Comparison of ENCODE assay signal across 18 cellular contexts in genomic region chr2:46667945-46668344, GRCh38. TPM values are rescaled to one million over a fixed set of nuclear protein-coding genes. Genes with fewer than 3 reads are reported as not detected.
DNase-seq lines count a peak whose midpoint lies in the region; ATAC-seq and TF ChIP-seq lines count a peak whose summit lies in the region.
"Had no signal": no experiment of that assay in that cellular context is flagged by ENCODE, and none has a peak within 500 bp of the region (broad histone marks: within the 10 kb centered on the region; RNA-seq: fewer than 3 reads in every experiment).

No MANE protein-coding gene starts in this region.

- TF ChIP-seq EP300 in gastroesophageal sphincter (IDR thresholded peaks at IDR 0.05) (no peak), sigmoid colon (IDR thresholded peaks at IDR 0.05) (peak; percentile 29 to 85 (median 34))

- no peak for ATAC-seq in gastroesophageal sphincter
- no peak for ATAC-seq in GM18505 (IDR thresholded peaks at IDR 0.05; ENCODE audit: unreplicated experiment)
- ATAC-seq: A549, HepG2 had no signal

- H3K4me3 ChIP-seq in gastroesophageal sphincter (no peak overlapping the region), sigmoid colon (no peak overlapping the region)
- H3K4me3 ChIP-seq: A549 had no signal

- no peak for TF ChIP-seq CTCF in gastroesophageal sphincter (IDR thresholded peaks at IDR 0.05)
- TF ChIP-seq CTCF in sigmoid colon (IDR thresholded peaks at IDR 0.05) = no peak

- H3K27me3 ChIP-seq in gastroesophageal sphincter = no peaks in the 10 kb centered on the region
- H3K27me3 ChIP-seq in sigmoid colon = no peaks in the 10 kb centered on the region

- peak overlapping the region; percentile 11 to 79 (median 50) for H3K27ac ChIP-seq in gastroesophageal sphincter
- H3K27ac ChIP-seq in sigmoid colon = peak overlapping the region; percentile 58 to 80 (median 78)
- H3K27ac ChIP-seq in substantia nigra (ENCODE audit: low read depth, low read length, poor library complexity, severe bottlenecking) = no peak overlapping the region
- H3K27ac ChIP-seq: 22Rv1, A549, C4-2B had no signal

- no peaks in the 10 kb centered on the region for H3K9me3 ChIP-seq in gastroesophageal sphincter
- H3K9me3 ChIP-seq in sigmoid colon = no peaks in the 10 kb centered on the region
- H3K9me3 ChIP-seq: A549, Caco-2 had no signal

- intact Hi-C loops in sigmoid colon (cut with DNase I) = loop anchor here (2.0 kb wide), 3 partner anchors 113 to 207 kb away; no protein-coding TSS in a partner anchor

- DNase-seq in NCI-H82 (lab: John Stamatoyannopoulos, UW) = peak; percentile 45
- no peak for DNase-seq in NCI-H82 treated with DMSO at 0.1 percent for 48 hours (lab: John Stamatoyannopoulos, UW; ENCODE audit: unreplicated experiment)
- DNase-seq in sigmoid colon = no peak
- no peak for DNase-seq in substantia nigra (lab: John Stamatoyannopoulos, UW)
- no peak for DNase-seq in NCI-H1417 treated with DMSO at 0.1 percent for 48 hours (lab: John Stamatoyannopoulos, UW)
- DNase-seq: AML-193; Caco-2; CD4-positive, alpha-beta T cell; DMS153; DMS79; GF-D8; H9 had no signal

- TF ChIP-seq POLR2A in gastroesophageal sphincter (IDR thresholded peaks at IDR 0.05) (no peak), sigmoid colon (IDR thresholded peaks at IDR 0.05) (no peak), GM18505 (IDR thresholded peaks at IDR 0.05; ENCODE audit: borderline replicate concordance, extremely low read depth, insufficient read depth, insufficient read length) (no peak)

- H3K36me3 ChIP-seq in gastroesophageal sphincter (no peaks in the 10 kb centered on the region), sigmoid colon (no peaks in the 10 kb centered on the region)

- WGBS in gastroesophageal sphincter (ENCODE audit: low coverage in 1 of 2), 2 donors = 54 to 70% methylated on average over 4 to 7 of the region's 7 CpGs
- WGBS in sigmoid colon, 2 donors = 62 to 80% methylated on average over 7 of the region's 7 CpGs

- H3K4me1 ChIP-seq in gastroesophageal sphincter (peaks cover 13 to 63% (median 14%) of the 10 kb centered on the region in 3 donors), sigmoid colon (peaks cover 0 to 73% (median 66%) of the 10 kb centered on the region in 4 donors)
- H3K4me1 ChIP-seq: Caco-2 had no signal

RNA-seq across cellular contexts. Expression of gene SOCS5, which starts 31.1 kb away (rescaled TPM):
- total RNA-seq in gastroesophageal sphincter (10 to 100 TPM; 41.7 to 84.8 (median 58.0) TPM), sigmoid colon (10 to 100 TPM; 39.0 to 59.0 (median 49.1) TPM)
- polyA plus RNA-seq in sigmoid colon = 1 to 10 TPM; 3.9 to 7.8 (median 7.4) TPM

RNA-seq across cellular contexts. Expression of gene CRIPT, which starts 50.9 kb away (rescaled TPM):
- 10 to 100 TPM; 13.7 to 26.2 (median 21.2) TPM for total RNA-seq in gastroesophageal sphincter
- 10 to 100 TPM; 15.1 to 30.1 (median 22.1) TPM for total RNA-seq in sigmoid colon
- 10 to 100 TPM in 2 of 3 donors, 1 to 10 TPM in 1; 6.9 to 22.4 (median 17.4) TPM for polyA plus RNA-seq in sigmoid colon

RNA-seq across cellular contexts. Expression of gene PIGF, which starts 51.1 kb away (rescaled TPM):
- 10 to 100 TPM in 1 of 4 donors, 1 to 10 TPM in 3; 4.5 to 14.9 (median 6.9) TPM for total RNA-seq in gastroesophageal sphincter
- 10 to 100 TPM in 2 of 4 donors, 1 to 10 TPM in 2; 5.4 to 13.2 (median 10.8) TPM for total RNA-seq in sigmoid colon
- polyA plus RNA-seq in sigmoid colon = 10 to 100 TPM; 10.2 to 23.0 (median 18.3) TPM
